In the genomic region with DNA sequence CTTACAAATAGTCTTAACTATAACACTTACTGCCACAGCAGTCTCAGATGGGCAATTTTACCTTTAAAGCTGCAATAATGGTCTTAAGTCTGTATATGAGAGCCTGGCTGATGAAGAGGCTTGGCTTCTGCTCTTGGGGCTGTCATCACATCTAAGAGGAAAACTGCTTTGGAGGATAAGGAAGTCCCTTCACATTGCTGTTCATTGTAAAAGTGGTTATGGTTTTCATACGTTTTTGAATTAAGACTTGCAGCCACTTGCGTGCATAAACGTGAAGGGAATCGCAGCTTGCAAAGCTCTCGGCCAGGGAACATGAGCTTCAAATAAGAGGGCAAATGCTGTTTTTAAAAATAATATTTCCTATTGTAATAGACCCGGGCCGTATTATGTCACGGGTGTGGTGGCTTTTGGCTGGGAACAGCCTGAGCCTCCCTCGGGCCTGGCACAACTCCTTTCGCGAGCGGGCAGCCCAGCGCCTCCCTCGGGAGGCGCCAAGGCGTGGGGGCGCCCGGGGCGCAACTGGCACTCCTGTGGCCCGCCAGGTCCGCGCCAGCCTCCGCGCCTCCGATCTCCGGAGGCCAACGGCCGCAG, we compare ENCODE assay signal across 8 cellular contexts. TPM values are rescaled to one million over a fixed set of nuclear protein-coding genes. Genes with fewer than 3 reads are reported as not detected.
DNase-seq lines count a peak whose midpoint lies in the region; ATAC-seq and TF ChIP-seq lines count a peak whose summit lies in the region.

No MANE protein-coding gene starts in this region.

- no peak overlapping the region for H3K27ac ChIP-seq in A673 (ENCODE audit: low read depth, low read length, poor library complexity, severe bottlenecking)

- POLR2A ChIA-PET in A673 (lab: Charles Lee; ENCODE audit: low non-redundant PET), result interaction anchor here (0.7 kb wide), 1 partner anchor 330 kb away, joined by 6 read pairs; no protein-coding TSS in a partner anchor
- POLR2A ChIA-PET in activated CD8-positive, alpha-beta T cell treated with anti-CD3 and anti-CD28 coated beads, Interleukin-2, amount 10 ng/mL, durations not matched to agents 7 days and 5 days (lab: Charles Lee), result no interaction called here

- no TSS peak for BruUV-seq in A673 (replicated peaks; lab: Mats Ljungman, UMichigan)

- DNase-seq in A673 (ENCODE audit: low spot score) (peak; percentile 9), hepatic stellate cell (ENCODE audit: low spot score) (peak; percentile 20)
- no peak for DNase-seq in activated CD8-positive, alpha-beta T cell treated with anti-CD3 and anti-CD28 coated beads, Interleukin-2, amount 10 ng/mL, durations not matched to agents 7 days and 5 days
- DNase-seq in stimulated activated CD4-positive, alpha-beta T cell treated with anti-CD3 and anti-CD28 coated beads, Interleukin-4, amount 100 ng/mL, for 4 hours, result no peak
- no peak for DNase-seq in stimulated activated CD4-positive, alpha-beta T cell treated with anti-CD3 and anti-CD28 coated beads, Interleukin-4, amount 100 ng/mL, for 24 hours

- ATAC-seq in GM21786 (IDR thresholded peaks at IDR 0.05; ENCODE audit: unreplicated experiment) (peak; percentile 46), HG02852 (IDR thresholded peaks at IDR 0.05; ENCODE audit: unreplicated experiment) (no peak)
- ATAC-seq in activated CD8-positive, alpha-beta T cell treated with anti-CD3 and anti-CD28 coated beads, Interleukin-2, amount 10 ng/mL, durations not matched to agents 7 days and 5 days, result no peak

- H3K9me3 ChIP-seq in A673 (ENCODE audit: low read depth, low read length, poor library complexity, severe bottlenecking) (no peaks in the 10 kb centered on the region), skeletal muscle satellite cell (replicated peaks; ENCODE audit: low read length) (no peaks in the 10 kb centered on the region)

- H3K36me3 ChIP-seq in A673 (ENCODE audit: insufficient read depth, low read length, poor library complexity, severe bottlenecking) (no peaks in the 10 kb centered on the region), skeletal muscle satellite cell (ENCODE audit: insufficient read depth, low read length) (no peaks in the 10 kb centered on the region)

- peak overlapping the region; percentile 99 for H3K4me2 ChIP-seq in skeletal muscle satellite cell (ENCODE audit: low read length)

- intact Hi-C loops in A673 (cut with micrococcal nuclease; ENCODE audit: unreplicated experiment), result no loop called here

- peak overlapping the region; percentile 90 for H3K9ac ChIP-seq in skeletal muscle satellite cell (ENCODE audit: low read depth, low read length)

- H3K27me3 ChIP-seq in A673 (replicated peaks; ENCODE audit: insufficient read depth, low read depth, low read length, poor library complexity), result peaks cover 39% of the 10 kb centered on the region
- no peaks in the 10 kb centered on the region for H3K27me3 ChIP-seq in skeletal muscle satellite cell (ENCODE audit: control insufficient read depth, insufficient read depth, low read length)

- H3K4me1 Mint-ChIP-seq in activated CD8-positive, alpha-beta T cell treated with anti-CD3 and anti-CD28 coated beads, Interleukin-2, amount 10 ng/mL, durations not matched to agents 7 days and 5 days (ENCODE audit: low read depth), result peaks cover 3% of the 10 kb centered on the region

- peak overlapping the region; percentile 48 for H3K4me3 Mint-ChIP-seq in activated CD8-positive, alpha-beta T cell treated with anti-CD3 and anti-CD28 coated beads, Interleukin-2, amount 10 ng/mL, durations not matched to agents 7 days and 5 days

- H3K4me3 ChIP-seq in A673 (ENCODE audit: low read depth, low read length, poor library complexity, severe bottlenecking) (peak overlapping the region; percentile 55), skeletal muscle satellite cell (ENCODE audit: low read length) (peak overlapping the region; percentile 92)

- CTCF ChIA-PET in A673 (lab: Charles Lee), result interaction anchor here (0.7 kb wide), 1 partner anchor 9 kb away, joined by 3 read pairs; no protein-coding TSS in a partner anchor
- CTCF ChIA-PET in activated CD8-positive, alpha-beta T cell treated with anti-CD3 and anti-CD28 coated beads, Interleukin-2, amount 10 ng/mL, durations not matched to agents 7 days and 5 days (lab: Charles Lee), result interaction anchor here (2.7 kb wide), 1 partner anchor 34 kb away, joined by 10 read pairs; no protein-coding TSS in a partner anchor

- peaks cover 60% of the 10 kb centered on the region for H3K27me3 Mint-ChIP-seq in activated CD8-positive, alpha-beta T cell treated with anti-CD3 and anti-CD28 coated beads, Interleukin-2, amount 10 ng/mL, durations not matched to agents 7 days and 5 days (ENCODE audit: low read depth)

- H3K27ac Mint-ChIP-seq in activated CD8-positive, alpha-beta T cell treated with anti-CD3 and anti-CD28 coated beads, Interleukin-2, amount 10 ng/mL, durations not matched to agents 7 days and 5 days, result no peak overlapping the region

- TF ChIP-seq CTCF in A673 (conservative IDR thresholded peaks at IDR 0.05; ENCODE audit: low read depth, low read length), result no peak

- H3K4me1 ChIP-seq in A673 (ENCODE audit: insufficient read depth, low read length, poor library complexity, severe bottlenecking), result no peaks in the 10 kb centered on the region
- peaks cover 46% of the 10 kb centered on the region for H3K4me1 ChIP-seq in skeletal muscle satellite cell (ENCODE audit: control insufficient read depth, insufficient read depth, low read length)

- no peaks in the 10 kb centered on the region for H3K36me3 Mint-ChIP-seq in activated CD8-positive, alpha-beta T cell treated with anti-CD3 and anti-CD28 coated beads, Interleukin-2, amount 10 ng/mL, durations not matched to agents 7 days and 5 days (ENCODE audit: low read depth)

- H3K9me3 Mint-ChIP-seq in activated CD8-positive, alpha-beta T cell treated with anti-CD3 and anti-CD28 coated beads, Interleukin-2, amount 10 ng/mL, durations not matched to agents 7 days and 5 days (ENCODE audit: insufficient read depth), result no peaks in the 10 kb centered on the region

RNA-seq across cellular contexts. Expression of a gene that starts 0.6 kb away (rescaled TPM):
- 3.4 and 3.5 TPM in 2 replicates for total RNA-seq in A673 (2021)
- not detected for total RNA-seq in activated CD8-positive, alpha-beta T cell treated with anti-CD3 and anti-CD28 coated beads, Interleukin-2, amount 10 ng/mL, durations not matched to agents 7 days and 5 days
- total RNA-seq in skeletal muscle satellite cell (2012; rRNA removed), result 16.5 and 18.8 TPM in 2 replicates

RNA-seq across cellular contexts. Expression of a gene that starts 59.9 kb away (rescaled TPM):
- total RNA-seq in A673 (2021), result 35.4 and 36.6 TPM in 2 replicates
- total RNA-seq in activated CD8-positive, alpha-beta T cell treated with anti-CD3 and anti-CD28 coated beads, Interleukin-2, amount 10 ng/mL, durations not matched to agents 7 days and 5 days, result 10 to 100 TPM; 22.9 to 23.8 TPM
- total RNA-seq in skeletal muscle satellite cell (2012; rRNA removed), result 31.9 and 33.5 TPM in 2 replicates

RNA-seq across cellular contexts. Expression of a gene that starts 60.0 kb away (rescaled TPM):
- total RNA-seq in A673 (2021), result 9.9 and 12.8 TPM in 2 replicates
- 10 to 100 TPM; 12.4 to 13.4 TPM for total RNA-seq in activated CD8-positive, alpha-beta T cell treated with anti-CD3 and anti-CD28 coated beads, Interleukin-2, amount 10 ng/mL, durations not matched to agents 7 days and 5 days
- total RNA-seq in skeletal muscle satellite cell (2012; rRNA removed), result 8.7 and 10.9 TPM in 2 replicates

Comparison
In these comparisons a context has a peak if more than half of its experiments do, and no peak if none do; other contexts are left out.
1. DNase-seq: peak in A673 (single experiment) and hepatic stellate cell (single experiment); none in activated CD8-positive, alpha-beta T cell treated with anti-CD3 and anti-CD28 coated beads, Interleukin-2, amount 10 ng/mL, durations not matched to agents 7 days and 5 days (single experiment), stimulated activated CD4-positive, alpha-beta T cell treated with anti-CD3 and anti-CD28 coated beads, Interleukin-4, amount 100 ng/mL, for 4 hours (0 of 2) and stimulated activated CD4-positive, alpha-beta T cell treated with anti-CD3 and anti-CD28 coated beads, Interleukin-4, amount 100 ng/mL, for 24 hours (single experiment).